ENCODE assay signal across 12 cellular contexts in the genomic region with DNA sequence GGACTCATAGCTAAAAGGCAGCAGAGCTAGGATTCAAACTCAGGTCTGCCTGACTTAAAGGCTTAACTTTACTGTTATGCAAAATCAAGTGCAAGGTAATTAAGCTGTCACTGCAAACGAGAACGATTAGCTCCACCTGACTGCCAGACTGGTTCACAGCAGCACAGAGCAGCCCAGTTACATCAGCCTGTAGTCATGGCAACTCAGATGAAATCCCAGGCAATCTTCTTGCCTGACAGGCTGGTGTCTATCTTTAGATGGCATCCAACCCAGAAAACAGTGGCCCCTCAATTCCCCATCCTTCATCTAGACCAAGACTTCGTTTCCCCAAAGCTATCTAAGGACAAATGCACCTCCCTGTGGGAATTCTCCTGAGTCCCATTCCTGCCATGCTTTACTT.
DNase-seq lines count a peak whose midpoint lies in the region; ATAC-seq lines count a peak whose summit lies in the region.
"Had no signal": no experiment of that assay in that cellular context is flagged by ENCODE, and none has a peak within 500 bp of the region (broad histone marks: within the 10 kb centered on the region; RNA-seq: fewer than 3 reads in every experiment).

No MANE protein-coding gene starts in this region.

- ATAC-seq in stimulated activated naive CD8-positive, alpha-beta T cell treated with anti-CD3 and anti-CD28 coated beads, Interleukin-15, amount 100 ng/mL, for 72 hours: peak; percentile 83
- no peak for ATAC-seq in stimulated activated naive CD8-positive, alpha-beta T cell treated with anti-CD3 and anti-CD28 coated beads, Interleukin-15, Interleukin-2, amounts not matched to agents 100 U/mL and 50 U/mL, for 24 hours
- no peak for ATAC-seq in activated T-helper 17 cell treated with anti-CD3 and anti-CD28 coated beads, Interleukin-2, amount 50 U/mL, for 72 hours (replicated peaks)
- ATAC-seq in HG03139 (IDR thresholded peaks at IDR 0.05; ENCODE audit: unreplicated experiment) (no peak), GM19035 (IDR thresholded peaks at IDR 0.05; ENCODE audit: unreplicated experiment) (no peak)

- no peaks in the 10 kb centered on the region for H3K9me3 Mint-ChIP-seq in stimulated activated naive CD8-positive, alpha-beta T cell treated with anti-CD3 and anti-CD28 coated beads, Interleukin-15, amount 100 ng/mL, for 72 hours
- H3K9me3 Mint-ChIP-seq in activated T-helper 17 cell treated with anti-CD3 and anti-CD28 coated beads, Interleukin-2, amount 50 U/mL, for 72 hours: no peaks in the 10 kb centered on the region
- H3K9me3 Mint-ChIP-seq in immature natural killer cell: no peaks in the 10 kb centered on the region

- H3K36me3 Mint-ChIP-seq in activated T-helper 17 cell treated with anti-CD3 and anti-CD28 coated beads, Interleukin-2, amount 50 U/mL, for 72 hours (ENCODE audit: low read depth): peaks cover 92% of the 10 kb centered on the region
- peaks cover 9 to 50% (median 25%) of the 10 kb centered on the region in 3 donors for H3K36me3 Mint-ChIP-seq in immature natural killer cell

- peaks cover 42% of the 10 kb centered on the region for H3K4me1 Mint-ChIP-seq in stimulated activated naive CD8-positive, alpha-beta T cell treated with anti-CD3 and anti-CD28 coated beads, Interleukin-15, amount 100 ng/mL, for 72 hours
- peaks cover 5% of the 10 kb centered on the region for H3K4me1 Mint-ChIP-seq in activated T-helper 17 cell treated with anti-CD3 and anti-CD28 coated beads, Interleukin-2, amount 50 U/mL, for 72 hours
- peaks cover 31 to 66% of the 10 kb centered on the region in 2 donors for H3K4me1 Mint-ChIP-seq in immature natural killer cell

- peak overlapping the region; percentile 64 to 97 for H3K27ac Mint-ChIP-seq in stimulated activated naive CD8-positive, alpha-beta T cell treated with anti-CD3 and anti-CD28 coated beads, Interleukin-15, amount 100 ng/mL, for 72 hours
- peak overlapping the region; percentile 13 for H3K27ac Mint-ChIP-seq in activated T-helper 17 cell treated with anti-CD3 and anti-CD28 coated beads, Interleukin-2, amount 50 U/mL, for 72 hours
- H3K27ac Mint-ChIP-seq in immature natural killer cell: peak overlapping the region; percentile 7 to 73 (median 46)

- H3K27me3 Mint-ChIP-seq in stimulated activated naive CD8-positive, alpha-beta T cell treated with anti-CD3 and anti-CD28 coated beads, Interleukin-15, amount 100 ng/mL, for 72 hours: no peaks in the 10 kb centered on the region
- no peaks in the 10 kb centered on the region for H3K27me3 Mint-ChIP-seq in activated T-helper 17 cell treated with anti-CD3 and anti-CD28 coated beads, Interleukin-2, amount 50 U/mL, for 72 hours
- H3K27me3 Mint-ChIP-seq in immature natural killer cell (ENCODE audit: low read depth in 3 of 3): peaks cover 0 to 4% (median 0%) of the 10 kb centered on the region in 3 donors

- peak; percentile 20 to 58 for DNase-seq in stimulated activated naive CD8-positive, alpha-beta T cell treated with anti-CD3 and anti-CD28 coated beads, Interleukin-15, amount 100 ng/mL, for 72 hours
- no peak for DNase-seq in stimulated activated naive CD8-positive, alpha-beta T cell treated with anti-CD3 and anti-CD28 coated beads, Interleukin-15, Interleukin-2, amounts not matched to agents 100 U/mL and 50 U/mL, for 24 hours
- DNase-seq in immature natural killer cell (no peak), NAMALWA (ENCODE audit: low spot score) (no peak)
- DNase-seq in activated naive CD4-positive, alpha-beta T cell treated with Interleukin-2 at 50 U/mL for 16 hours: no peak
- DNase-seq: DND-41, HCEC 1CT, heart right ventricle, NCI-H187 had no signal

- H3K4me3 Mint-ChIP-seq in stimulated activated naive CD8-positive, alpha-beta T cell treated with anti-CD3 and anti-CD28 coated beads, Interleukin-15, amount 100 ng/mL, for 72 hours: peak overlapping the region in 1 of 2 donors; percentile 74
- no peak overlapping the region for H3K4me3 Mint-ChIP-seq in activated T-helper 17 cell treated with anti-CD3 and anti-CD28 coated beads, Interleukin-2, amount 50 U/mL, for 72 hours
- H3K4me3 Mint-ChIP-seq in immature natural killer cell: no peak overlapping the region

Comparison
In these comparisons a context has a peak if more than half of its experiments do, and no peak if none do; other contexts are left out.
1. DNase-seq: peak in stimulated activated naive CD8-positive, alpha-beta T cell treated with anti-CD3 and anti-CD28 coated beads, Interleukin-15, amount 100 ng/mL, for 72 hours (2 of 2); none in stimulated activated naive CD8-positive, alpha-beta T cell treated with anti-CD3 and anti-CD28 coated beads, Interleukin-15, Interleukin-2, amounts not matched to agents 100 U/mL and 50 U/mL, for 24 hours (single experiment), immature natural killer cell (0 of 3), activated naive CD4-positive, alpha-beta T cell treated with Interleukin-2 at 50 U/mL for 16 hours (single experiment) and NAMALWA (single experiment).
2. H3K27ac Mint-ChIP-seq: peak in every context shown above with its lines; median percentile 80 in stimulated activated naive CD8-positive, alpha-beta T cell treated with anti-CD3 and anti-CD28 coated beads, Interleukin-15, amount 100 ng/mL, for 72 hours; 46 in immature natural killer cell; 13 in activated T-helper 17 cell treated with anti-CD3 and anti-CD28 coated beads, Interleukin-2, amount 50 U/mL, for 72 hours.